12 cellular contexts compared by ENCODE assay signal in genomic region chr13:60351326-60351725, GRCh38. TPM values are rescaled to one million over a fixed set of nuclear protein-coding genes. Genes with fewer than 3 reads are reported as not detected.
DNase-seq lines count a peak whose midpoint lies in the region; ATAC-seq and TF ChIP-seq lines count a peak whose summit lies in the region.
"Had no signal": no experiment of that assay in that cellular context is flagged by ENCODE, and none has a peak within 500 bp of the region (broad histone marks: within the 10 kb centered on the region; RNA-seq: fewer than 3 reads in every experiment).

No MANE protein-coding gene starts in this region.

- peak; percentile 24 for DNase-seq in AG08396 (ENCODE audit: low spot score)
- DNase-seq in HT1080 (ENCODE audit: low read depth): peak; percentile 78
- DNase-seq in astrocyte of the cerebellum (ENCODE audit: low read depth): peak; percentile 87
- peak; percentile 21 for DNase-seq in kidney epithelial cell (ENCODE audit: low read depth)
- no peak for DNase-seq in T-helper 17 cell
- no peak for DNase-seq in NCI-H2171 treated with DMSO at 0.1 percent for 48 hours (lab: John Stamatoyannopoulos, UW)
- DNase-seq in GM19238 (ENCODE audit: insufficient read length, low spot score): no peak
- DNase-seq: CD4-positive, CD25-positive, alpha-beta regulatory T cell; left ventricle myocardium superior; stimulated activated CD4-positive, alpha-beta T cell treated with anti-CD3 and anti-CD28 coated beads, Interleukin-4, amount 100 ng/mL, for 4 hours had no signal

- no peak overlapping the region for H3K4me3 Mint-ChIP-seq in T-helper 17 cell
- H3K4me3 Mint-ChIP-seq: brain; CD4-positive, CD25-positive, alpha-beta regulatory T cell had no signal

- H3K9me3 ChIP-seq in T-helper 17 cell (ENCODE audit: control insufficient read depth, low read length, poor library complexity, severe bottlenecking): no peaks in the 10 kb centered on the region

- no peak for ATAC-seq in T-helper 17 cell
- ATAC-seq in activated CD4-positive, CD25-positive, alpha-beta regulatory T cell treated with anti-CD3 and anti-CD28 coated beads, Interleukin-2, amount 50 U/mL, for 24 hours: no peak
- ATAC-seq: left ventricle myocardium superior had no signal

- TF ChIP-seq CTCF in astrocyte of the cerebellum (IDR thresholded peaks at IDR 0.05; ENCODE audit: low read depth, low read length, missing control alignments) (no peak), kidney epithelial cell (IDR thresholded peaks at IDR 0.05; ENCODE audit: insufficient read depth, low read length, poor library complexity, severe bottlenecking) (no peak)

- no peaks in the 10 kb centered on the region for H3K36me3 ChIP-seq in kidney epithelial cell (ENCODE audit: control insufficient read depth, insufficient read depth, low read length)

- H3K27me3 Mint-ChIP-seq in T-helper 17 cell: peaks cover 38% of the 10 kb centered on the region

- H3K27me3 ChIP-seq in kidney epithelial cell (ENCODE audit: control insufficient read depth, insufficient read depth, low read length): no peaks in the 10 kb centered on the region

- in situ Hi-C loops in astrocyte of the cerebellum (cut with HindIII; ENCODE audit: low sequenced_read_pairs): no loop called here

- H3K36me3 Mint-ChIP-seq in T-helper 17 cell (ENCODE audit: low read depth): peaks cover 3% of the 10 kb centered on the region
- H3K36me3 Mint-ChIP-seq: brain; CD4-positive, CD25-positive, alpha-beta regulatory T cell had no signal

- H3K4me3 ChIP-seq in astrocyte of the cerebellum (ENCODE audit: low read depth, low read length) (no peak overlapping the region), kidney epithelial cell (ENCODE audit: low read depth, low read length) (no peak overlapping the region)

- H3K4me1 Mint-ChIP-seq in T-helper 17 cell: no peaks in the 10 kb centered on the region
- H3K4me1 Mint-ChIP-seq: CD4-positive, CD25-positive, alpha-beta regulatory T cell had no signal

- no peak overlapping the region for H3K27ac Mint-ChIP-seq in T-helper 17 cell
- H3K27ac Mint-ChIP-seq: CD4-positive, CD25-positive, alpha-beta regulatory T cell had no signal

RNA-seq across cellular contexts. Expression of gene TDRD3, which starts 45.7 kb away (rescaled TPM):
- total RNA-seq in HT1080 (2014; rRNA removed; shearing (Covaris generic)): 9.0 and 10.7 TPM in 2 replicates
- 9.3 and 12.2 TPM in 2 replicates for polyA plus RNA-seq in HT1080 (2015; cell fraction: cytosol; rRNA removed)
- 16.0 and 17.0 TPM in 2 replicates for polyA plus RNA-seq in HT1080 (2015; cell fraction: nucleus; rRNA removed)
- 13.7 and 15.7 TPM in 2 replicates for total RNA-seq in kidney epithelial cell
- total RNA-seq in T-helper 17 cell: 10 to 100 TPM; 25.4 to 27.4 TPM

Comparison
In these comparisons a context has a peak if more than half of its experiments do, and no peak if none do; other contexts are left out.
1. DNase-seq: peak in AG08396 (single experiment), HT1080 (single experiment), astrocyte of the cerebellum (single experiment) and kidney epithelial cell (single experiment); none in T-helper 17 cell (0 of 3), NCI-H2171 treated with DMSO at 0.1 percent for 48 hours (single experiment) and GM19238 (single experiment).